In genomic region chr17:81396722-81397313, GRCh38 we compare ENCODE assay signal across 8 cellular contexts. TPM values are rescaled to one million over a fixed set of nuclear protein-coding genes. Genes with fewer than 3 reads are reported as not detected.
DNase-seq lines count a peak whose midpoint lies in the region; ATAC-seq, FAIRE-seq and TF ChIP-seq lines count a peak whose summit lies in the region.

No MANE protein-coding gene starts in this region.

- ATAC-seq in left lobe of liver: peak; percentile 11
- no peak for ATAC-seq in HG02642 (IDR thresholded peaks at IDR 0.05; ENCODE audit: poor library complexity, unreplicated experiment)

- TF ChIP-seq POLR2A in suprapubic skin (IDR thresholded peaks at IDR 0.05): no peak

- no peaks in the 10 kb centered on the region for H3K27me3 ChIP-seq in suprapubic skin

- FAIRE-seq in D721Med (lab: Jason Lieb, UNC): no peak

- H3K36me3 ChIP-seq in suprapubic skin: no peaks in the 10 kb centered on the region

- peak in 5 of 6 experiments; percentile 16 to 73 (median 42) for DNase-seq in stimulated activated naive CD4-positive, alpha-beta T cell (lab: John Stamatoyannopoulos, UW)
- no peak for DNase-seq in stimulated activated naive CD4-positive, alpha-beta T cell treated with Interleukin-2 at 50 U/mL for 16 hours (lab: John Stamatoyannopoulos, UW)
- no peak for DNase-seq in RWPE1 (ENCODE audit: low spot score)
- DNase-seq in cardiac fibroblast (ENCODE audit: low read depth in 2 of 2): peak in 1 of 2 donors; percentile 61
- peak; percentile 69 for DNase-seq in left lobe of liver (ENCODE audit: low spot score)
- no peak for DNase-seq in suprapubic skin (ENCODE audit: low spot score in 2 of 2)
- DNase-seq in D721Med (ENCODE audit: insufficient read length, low spot score): no peak

- no peaks in the 10 kb centered on the region for H3K9me3 ChIP-seq in suprapubic skin

- TF ChIP-seq CTCF in RWPE1 (conservative IDR thresholded peaks at IDR 0.05; ENCODE audit: low read depth): no peak
- no peak for TF ChIP-seq CTCF in cardiac fibroblast (IDR thresholded peaks at IDR 0.05; ENCODE audit: low read depth, low read length)
- TF ChIP-seq CTCF in suprapubic skin (IDR thresholded peaks at IDR 0.05): no peak
- no peak for TF ChIP-seq CTCF in D721Med (IDR thresholded peaks at IDR 0.05; ENCODE audit: insufficient read depth, missing control alignments)

- POLR2A ChIA-PET in RWPE1 (lab: Yijun Ruan, JAX; ENCODE audit: low non-redundant PET): interaction anchor here (0.9 to 2.1 kb wide), 2 partner anchors 31 to 51 kb away, joined by 4 to 7 read pairs; no protein-coding TSS in a partner anchor

- CTCF ChIA-PET in RWPE1 (lab: Yijun Ruan, JAX): interaction anchor here (0.6 to 2.8 kb wide), 6 partner anchors 17 to 88 kb away, joined by 3 to 12 read pairs (median 6); no protein-coding TSS in a partner anchor

- H3K4me1 ChIP-seq in suprapubic skin: peaks cover 56% of the 10 kb centered on the region

- H3K4me3 ChIP-seq in cardiac fibroblast (replicated peaks in 1 of 2; ENCODE audit: low read depth in 2 of 2, low read length in 2 of 2) (peak overlapping the region; percentile 67), suprapubic skin (peak overlapping the region; percentile 86)

- H3K27ac ChIP-seq in RWPE1 (peak overlapping the region; percentile 94), suprapubic skin (peak overlapping the region; percentile 96)

- no peak for TF ChIP-seq EP300 in suprapubic skin (IDR thresholded peaks at IDR 0.05)

- 0% methylated on average over 27 of the region's 61 CpGs for WGBS in suprapubic skin

RNA-seq across cellular contexts. Expression of gene BAHCC1, which starts 1.6 kb away (rescaled TPM):
- total RNA-seq in left lobe of liver (8.0 TPM), suprapubic skin (10 to 100 TPM in 2 of 4 donors, 1 to 10 TPM in 2; 4.5 to 19.3 (median 12.2) TPM)

Comparison
In these comparisons a context has a peak if more than half of its experiments do, and no peak if none do; other contexts are left out.
1. DNase-seq: peak in stimulated activated naive CD4-positive, alpha-beta T cell (5 of 6) and left lobe of liver (single experiment); none in stimulated activated naive CD4-positive, alpha-beta T cell treated with Interleukin-2 at 50 U/mL for 16 hours (single experiment), RWPE1 (single experiment), suprapubic skin (0 of 2) and D721Med (single experiment).